ENCODE assay signal across 13 cellular contexts in the genomic region with DNA sequence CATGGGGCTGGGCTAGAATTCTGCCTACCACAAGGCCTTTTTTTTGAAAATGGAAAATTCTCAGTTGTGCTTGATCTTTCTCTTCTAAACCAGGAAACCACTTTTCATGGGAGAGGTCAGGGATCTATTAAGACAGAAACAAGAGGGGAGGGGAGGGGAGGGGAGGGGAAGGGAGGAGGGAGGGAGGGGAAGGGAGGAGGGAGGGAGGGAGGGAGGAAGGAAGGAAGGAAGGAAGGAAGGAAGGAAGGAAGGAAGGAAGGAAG.
DNase-seq lines count a peak whose midpoint lies in the region; ATAC-seq and TF ChIP-seq lines count a peak whose summit lies in the region.
"Had no signal": no experiment of that assay in that cellular context is flagged by ENCODE, and none has a peak within 500 bp of the region (broad histone marks: within the 10 kb centered on the region; RNA-seq: fewer than 3 reads in every experiment).

No MANE protein-coding gene starts in this region.

- H2AFZ ChIP-seq in neural progenitor cell (replicated peaks): no peak overlapping the region

- no peaks in the 10 kb centered on the region for H3K36me3 Mint-ChIP-seq in neural progenitor cell
- no peaks in the 10 kb centered on the region for H3K36me3 Mint-ChIP-seq in stimulated activated memory B cell treated with anti-CD40 and anti-IgM and Interleukin-4, amounts not matched to agents 10 μg/mL and 1 μg/mL and 100 μg/mL, for 72 hours
- H3K36me3 Mint-ChIP-seq: IgD-negative memory B cell had no signal

- no peaks in the 10 kb centered on the region for H4K20me1 ChIP-seq in neural progenitor cell (ENCODE audit: low read depth)

- no peak overlapping the region for H3K4me2 ChIP-seq in neural progenitor cell
- H3K4me2 ChIP-seq: A549 had no signal

- ATAC-seq in stimulated activated memory B cell treated with anti-CD40 and anti-IgM and Interleukin-4, amounts not matched to agents 10 μg/mL and 1 μg/mL and 100 μg/mL, for 72 hours: no peak
- ATAC-seq in HG03520 (IDR thresholded peaks at IDR 0.05; ENCODE audit: unreplicated experiment): no peak
- ATAC-seq: A549 had no signal

- H3K36me3 ChIP-seq in neural progenitor cell: no peaks in the 10 kb centered on the region

- no peaks in the 10 kb centered on the region for H3K9me3 ChIP-seq in neural progenitor cell (ENCODE audit: low read depth)
- H3K9me3 ChIP-seq: A549 had no signal

- peaks cover 1% of the 10 kb centered on the region for H3K4me1 ChIP-seq in neural progenitor cell
- H3K4me1 ChIP-seq: A549 had no signal

- no peak overlapping the region for H3K4me3 ChIP-seq in neural progenitor cell
- H3K4me3 ChIP-seq: A549 had no signal

- no peak overlapping the region for H3K4me3 Mint-ChIP-seq in neural progenitor cell
- H3K4me3 Mint-ChIP-seq in stimulated activated memory B cell treated with anti-CD40 and anti-IgM and Interleukin-4, amounts not matched to agents 10 μg/mL and 1 μg/mL and 100 μg/mL, for 72 hours: no peak overlapping the region
- H3K4me3 Mint-ChIP-seq: CD8-positive, alpha-beta memory T cell; IgD-negative memory B cell had no signal

- no peaks in the 10 kb centered on the region for H3K27me3 ChIP-seq in neural progenitor cell

- no peak for DNase-seq in neural progenitor cell (ENCODE audit: low spot score)
- DNase-seq in SK-N-DZ (ENCODE audit: low spot score): no peak
- DNase-seq in NCI-H146 treated with DMSO at 0.1 percent for 48 hours (lab: John Stamatoyannopoulos, UW; ENCODE audit: unreplicated experiment): no peak
- DNase-seq: CD8-positive, alpha-beta memory T cell; DMS53; GF-D8; H7 had no signal

- H3K27ac Mint-ChIP-seq in neural progenitor cell: peak overlapping the region; percentile 87
- peak overlapping the region; percentile 65 for H3K27ac Mint-ChIP-seq in stimulated activated memory B cell treated with anti-CD40 and anti-IgM and Interleukin-4, amounts not matched to agents 10 μg/mL and 1 μg/mL and 100 μg/mL, for 72 hours
- H3K27ac Mint-ChIP-seq: IgD-negative memory B cell had no signal

- H3F3A ChIP-seq in neural progenitor cell (ENCODE audit: low read depth): peaks cover 10% of the 10 kb centered on the region

- no peak overlapping the region for H3K9ac ChIP-seq in neural progenitor cell

- peaks cover 5% of the 10 kb centered on the region for H3K9me3 Mint-ChIP-seq in neural progenitor cell
- no peaks in the 10 kb centered on the region for H3K9me3 Mint-ChIP-seq in stimulated activated memory B cell treated with anti-CD40 and anti-IgM and Interleukin-4, amounts not matched to agents 10 μg/mL and 1 μg/mL and 100 μg/mL, for 72 hours
- H3K9me3 Mint-ChIP-seq: CD8-positive, alpha-beta memory T cell had no signal

- H3K27me3 Mint-ChIP-seq in neural progenitor cell (ENCODE audit: insufficient read depth, low read depth): peaks cover 6% of the 10 kb centered on the region
- H3K27me3 Mint-ChIP-seq in stimulated activated memory B cell treated with anti-CD40 and anti-IgM and Interleukin-4, amounts not matched to agents 10 μg/mL and 1 μg/mL and 100 μg/mL, for 72 hours: no peaks in the 10 kb centered on the region
- H3K27me3 Mint-ChIP-seq: CD8-positive, alpha-beta memory T cell; IgD-negative memory B cell had no signal

- H3K27ac ChIP-seq in C4-2B (peak overlapping the region; percentile 88), VCaP (peak overlapping the region; percentile 99), neural progenitor cell (no peak overlapping the region)

- H3K79me2 ChIP-seq in neural progenitor cell (ENCODE audit: low read depth): no peaks in the 10 kb centered on the region

- TF ChIP-seq CTCF in C4-2B (conservative IDR thresholded peaks at IDR 0.05): no peak
- TF ChIP-seq CTCF in VCaP (conservative IDR thresholded peaks at IDR 0.05): no peak
- TF ChIP-seq CTCF in neural progenitor cell (IDR thresholded peaks at IDR 0.05): no peak

- peaks cover 25% of the 10 kb centered on the region for H3K4me1 Mint-ChIP-seq in neural progenitor cell
- peaks cover 23% of the 10 kb centered on the region for H3K4me1 Mint-ChIP-seq in stimulated activated memory B cell treated with anti-CD40 and anti-IgM and Interleukin-4, amounts not matched to agents 10 μg/mL and 1 μg/mL and 100 μg/mL, for 72 hours
